In genomic region chr17:39196820-39197331, GRCh38 we compare ENCODE assay signal across 8 cellular contexts. TPM values are rescaled to one million over a fixed set of nuclear protein-coding genes. Genes with fewer than 3 reads are reported as not detected.
DNase-seq lines count a peak whose midpoint lies in the region; ATAC-seq and TF ChIP-seq lines count a peak whose summit lies in the region.

No MANE protein-coding gene starts in this region.

- no peaks in the 10 kb centered on the region for H3K9me3 Mint-ChIP-seq in Calu3 (ENCODE audit: low read depth, unreplicated experiment)

- H3K36me3 ChIP-seq in HUES64 (ENCODE audit: insufficient read depth, low read length) (peaks cover 36% of the 10 kb centered on the region), adipocyte (ENCODE audit: control insufficient read depth, insufficient read depth, low read length, severe bottlenecking) (peaks cover 18% of the 10 kb centered on the region)

- peaks cover 64% of the 10 kb centered on the region for H3K36me3 Mint-ChIP-seq in Calu3 (ENCODE audit: insufficient read depth, unreplicated experiment)

- no peak overlapping the region for H3K27ac Mint-ChIP-seq in Calu3 (ENCODE audit: unreplicated experiment)

- H3K27ac ChIP-seq in HUES64 (ENCODE audit: low read depth, low read length) (0 out of 2 replicates have a peak overlapping the region, but pooled peaks have one; percentile 23), substantia nigra (ENCODE audit: low read depth, low read length, poor library complexity, severe bottlenecking) (peak overlapping the region; percentile 64)

- peak overlapping the region; percentile 86 for H3K4me3 Mint-ChIP-seq in Calu3 (ENCODE audit: low read depth, unreplicated experiment)

- peaks cover 30% of the 10 kb centered on the region for H3K4me1 Mint-ChIP-seq in Calu3 (ENCODE audit: low read depth, unreplicated experiment)

- H3K4me1 ChIP-seq in HUES64 (ENCODE audit: insufficient read depth, low read length), result peaks cover 24% of the 10 kb centered on the region
- H3K4me1 ChIP-seq in adipocyte (ENCODE audit: control insufficient read depth, insufficient read depth, low read length), result peaks cover 50% of the 10 kb centered on the region

- no peak for ATAC-seq in HG03159 (IDR thresholded peaks at IDR 0.05; ENCODE audit: unreplicated experiment)

- TF ChIP-seq CTCF in Calu3 (IDR thresholded peaks at IDR 0.05; ENCODE audit: unreplicated experiment), result peak; percentile 18

- H3K9me3 ChIP-seq in HUES64 (ENCODE audit: insufficient read depth, low read depth, low read length) (no peaks in the 10 kb centered on the region), adipocyte (ENCODE audit: control insufficient read depth, low read length) (no peaks in the 10 kb centered on the region)

- intact Hi-C loops in Calu3 (cut with micrococcal nuclease; ENCODE audit: unreplicated experiment), result loop anchor here (1.0 kb wide), 1 partner anchor 214 kb away; no protein-coding TSS in a partner anchor

- no TSS peak for BruUV-seq in Calu3 (replicated peaks; lab: Mats Ljungman, UMichigan)

- no peaks in the 10 kb centered on the region for H3K27me3 Mint-ChIP-seq in Calu3 (ENCODE audit: unreplicated experiment)

- DNase-seq in Calu3, result peak; percentile 87
- DNase-seq in adipocyte (ENCODE audit: low read depth), result peak; percentile 55
- DNase-seq in iPS-NIHi11 (ENCODE audit: low spot score), result peak; percentile 57
- DNase-seq in substantia nigra (lab: John Stamatoyannopoulos, UW), result peak in 7 of 49 donors; percentile 15 to 85 (median 23)
- no peak for DNase-seq in HK-2 (ENCODE audit: unreplicated experiment)
- no peak for DNase-seq in activated CD4-positive, CD25-positive, alpha-beta regulatory T cell treated with anti-CD3 and anti-CD28 coated beads, Interleukin-2, amount 50 U/mL, for 72 hours

- H3K9ac ChIP-seq in HUES64 (ENCODE audit: low read depth, low read length), result 0 out of 2 replicates have a peak overlapping the region, but pooled peaks have one; percentile 48
- peak overlapping the region; percentile 90 for H3K9ac ChIP-seq in adipocyte (ENCODE audit: low read length)

- no peaks in the 10 kb centered on the region for H3K27me3 ChIP-seq in HUES64 (ENCODE audit: insufficient read depth, low read length)
- H3K27me3 ChIP-seq in adipocyte (replicated peaks; ENCODE audit: control insufficient read depth, insufficient read depth, low read length), result no peaks in the 10 kb centered on the region

- H3K4me3 ChIP-seq in HUES64 (ENCODE audit: low read length), result peak overlapping the region; percentile 79
- H3K4me3 ChIP-seq in adipocyte (ENCODE audit: low read length), result peak overlapping the region; percentile 84

- CTCF ChIA-PET in Calu3 (lab: Charles Lee), result interaction anchor here (0.6 to 2.9 kb wide), 13 partner anchors 10 to 616 kb away, joined by 3 to 27 read pairs (median 4); no protein-coding TSS in a partner anchor

- WGBS in HUES64, result under 1% methylated on average over 31 of the region's 32 CpGs

RNA-seq across cellular contexts. Expression of gene CACNB1, which starts 0.6 kb away (rescaled TPM):
- 44.1 and 52.1 TPM in 2 replicates for total RNA-seq in Calu3 (2022)
- 4.7 TPM for polyA plus RNA-seq in HUES64 (2013, experiment 1 of 2)
- 6.3 TPM for polyA plus RNA-seq in HUES64 (2013, experiment 2 of 2)

RNA-seq across cellular contexts. Expression of gene RPL19, which starts 3.2 kb away (rescaled TPM):
- 6,584 and 6,763 TPM in 2 replicates for total RNA-seq in Calu3 (2022)
- 2,560 TPM for polyA plus RNA-seq in HUES64 (2013, experiment 1 of 2)
- polyA plus RNA-seq in HUES64 (2013, experiment 2 of 2), result 2,667 TPM

RNA-seq across cellular contexts. Expression of gene STAC2, which starts 28.9 kb away (rescaled TPM):
- total RNA-seq in Calu3 (2022), result not detected in 2 replicates
- polyA plus RNA-seq in HUES64 (2013, experiment 1 of 2), result 1.1 TPM
- polyA plus RNA-seq in HUES64 (2013, experiment 2 of 2), result 1.4 TPM

RNA-seq across cellular contexts. Expression of gene ARL5C, which starts 30.9 kb away (rescaled TPM):
- not detected in 2 replicates for total RNA-seq in Calu3 (2022)
- not detected for polyA plus RNA-seq in HUES64 (2013, experiment 1 of 2)
- not detected for polyA plus RNA-seq in HUES64 (2013, experiment 2 of 2)

RNA-seq across cellular contexts. Expression of gene PLXDC1, which starts 45.4 kb away (rescaled TPM):
- 0.39 and 0.52 TPM in 2 replicates for total RNA-seq in Calu3 (2022)
- 0.60 TPM for polyA plus RNA-seq in HUES64 (2013, experiment 1 of 2)
- 0.32 TPM for polyA plus RNA-seq in HUES64 (2013, experiment 2 of 2)

Comparison
In these comparisons a context has a peak if more than half of its experiments do, and no peak if none do; other contexts are left out.
1. DNase-seq: peak in Calu3 (single experiment), adipocyte (single experiment) and iPS-NIHi11 (single experiment); none in HK-2 (single experiment) and activated CD4-positive, CD25-positive, alpha-beta regulatory T cell treated with anti-CD3 and anti-CD28 coated beads, Interleukin-2, amount 50 U/mL, for 72 hours (single experiment).